ENCODE assay signal across 24 cellular contexts in the genomic region with DNA sequence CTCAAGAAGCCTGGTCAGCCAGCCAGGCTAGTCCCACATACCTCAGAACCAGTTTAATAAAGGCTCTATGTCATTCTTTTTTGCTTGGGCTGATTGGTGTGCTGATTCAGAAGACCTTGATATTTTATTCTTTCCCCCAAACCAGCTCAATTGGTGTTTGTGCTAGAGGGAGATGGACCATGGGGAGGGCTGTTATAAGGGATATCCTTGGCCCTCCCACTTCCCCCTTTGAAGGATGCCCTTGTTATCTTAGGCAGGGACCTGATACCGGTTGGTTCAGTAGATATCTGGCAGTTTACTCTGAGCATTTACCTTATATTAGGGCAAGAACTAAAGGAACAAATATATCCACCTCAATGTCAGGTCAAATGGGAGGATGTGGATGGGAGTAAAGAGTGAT.
"Had no signal": no experiment of that assay in that cellular context is flagged by ENCODE, and none has a peak within 500 bp of the region (broad histone marks: within the 10 kb centered on the region; RNA-seq: fewer than 3 reads in every experiment).

No MANE protein-coding gene starts in this region.

- H3K36me3 ChIP-seq: left lung, lower lobe of right lung, pancreas, prostate gland, suprapubic skin, thoracic aorta, tibial artery, upper lobe of right lung had no signal

- ATAC-seq: left colon; left lung; lower lobe of right lung; natural killer cell; pancreas; right cardiac atrium; sciatic nerve; stimulated activated memory B cell treated with anti-CD40 and anti-IgM and Interleukin-4, amounts not matched to agents 10 μg/mL and 1 μg/mL and 100 μg/mL, for 72 hours; upper lobe of right lung had no signal

- DNase-seq: hippocampal formation; immature natural killer cell; kidney; left colon; left lung; lower lobe of right lung; mammary epithelial cell; mesenchymal stem cell; natural killer cell; pancreas; posterior cingulate gyrus; retina; right cardiac atrium; stimulated activated CD4-positive, alpha-beta T cell treated with anti-CD3 and anti-CD28 coated beads, Interleukin-4, amount 100 ng/mL, for 24 hours; stimulated activated naive CD4-positive, alpha-beta T cell treated with Interleukin-2 at 50 U/mL for 16 hours; tibial artery; trophoblast cell; upper lobe of right lung had no signal

- H3K27me3 ChIP-seq: left lung, pancreas, suprapubic skin, tibial artery, upper lobe of right lung had no signal

- H3K4me1 ChIP-seq: left lung, lower lobe of right lung, pancreas, prostate gland, suprapubic skin, tibial artery, upper lobe of right lung had no signal

- H3K27ac ChIP-seq: left lung, lower lobe of right lung, pancreas, prostate gland, skin epidermis, suprapubic skin, thoracic aorta, tibial artery, upper lobe of right lung had no signal

- H3K4me3 Mint-ChIP-seq: immature natural killer cell; natural killer cell; stimulated activated memory B cell treated with anti-CD40 and anti-IgM and Interleukin-4, amounts not matched to agents 10 μg/mL and 1 μg/mL and 100 μg/mL, for 72 hours had no signal

- H3K9me3 ChIP-seq: lower lobe of right lung, pancreas, prostate gland, suprapubic skin, thoracic aorta, tibial artery, upper lobe of right lung had no signal

- H3K4me1 Mint-ChIP-seq: stimulated activated memory B cell treated with anti-CD40 and anti-IgM and Interleukin-4, amounts not matched to agents 10 μg/mL and 1 μg/mL and 100 μg/mL, for 72 hours had no signal

- H3K4me3 ChIP-seq: left lung, lower lobe of right lung, pancreas, prostate gland, skin epidermis, suprapubic skin, thoracic aorta, tibial artery, upper lobe of right lung had no signal

- H3K9me3 Mint-ChIP-seq: immature natural killer cell; natural killer cell; stimulated activated memory B cell treated with anti-CD40 and anti-IgM and Interleukin-4, amounts not matched to agents 10 μg/mL and 1 μg/mL and 100 μg/mL, for 72 hours had no signal

- H3K36me3 Mint-ChIP-seq: natural killer cell; stimulated activated memory B cell treated with anti-CD40 and anti-IgM and Interleukin-4, amounts not matched to agents 10 μg/mL and 1 μg/mL and 100 μg/mL, for 72 hours had no signal

- H3K27ac Mint-ChIP-seq: immature natural killer cell; natural killer cell; stimulated activated memory B cell treated with anti-CD40 and anti-IgM and Interleukin-4, amounts not matched to agents 10 μg/mL and 1 μg/mL and 100 μg/mL, for 72 hours had no signal
